In the genomic region with DNA sequence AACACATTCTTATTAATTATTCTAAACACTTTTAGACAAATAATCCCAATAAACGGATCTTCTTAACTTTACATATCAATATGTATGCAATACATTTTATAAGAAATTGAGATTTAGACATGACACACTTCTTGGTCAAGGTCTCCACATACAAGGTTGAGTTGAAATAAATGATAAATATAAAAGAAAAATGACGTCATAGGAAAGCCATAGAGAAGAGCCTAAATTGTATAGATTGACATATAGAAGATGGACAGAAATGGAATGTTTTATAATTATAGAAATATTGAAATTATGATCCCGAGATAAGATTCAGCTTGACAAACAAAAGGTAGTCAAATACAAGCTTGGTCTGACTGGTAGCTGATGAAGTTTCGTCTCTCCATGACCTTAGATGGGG, we compare ENCODE assay signal across 14 cellular contexts.
"Had no signal": no experiment of that assay in that cellular context is flagged by ENCODE, and none has a peak within 500 bp of the region (broad histone marks: within the 10 kb centered on the region; RNA-seq: fewer than 3 reads in every experiment).

No MANE protein-coding gene starts in this region.

- ATAC-seq: effector memory CD8-positive, alpha-beta T cell; WTC11 had no signal

- H3K27me3 ChIP-seq: thyroid gland, uterus had no signal

- H3K27ac Mint-ChIP-seq: activated naive CD8-positive, alpha-beta T cell treated with anti-CD3 and anti-CD28 coated beads, Interleukin-2, amount 10 ng/mL, durations not matched to agents 7 days and 5 days; nephron; progenitor cell of endocrine pancreas; stimulated activated effector memory CD8-positive, alpha-beta T cell treated with anti-CD3 and anti-CD28 coated beads, Interleukin-12 subunit alpha, Interleukin-12 subunit beta, amount 100 ng/mL, for 72 hours; WTC11 had no signal

- H3K4me3 Mint-ChIP-seq: activated naive CD8-positive, alpha-beta T cell treated with anti-CD3 and anti-CD28 coated beads, Interleukin-2, amount 10 ng/mL, durations not matched to agents 7 days and 5 days; effector memory CD8-positive, alpha-beta T cell; nephron; stimulated activated effector memory CD8-positive, alpha-beta T cell treated with anti-CD3 and anti-CD28 coated beads, Interleukin-12 subunit alpha, Interleukin-12 subunit beta, amount 100 ng/mL, for 72 hours; WTC11 had no signal

- H3K4me1 ChIP-seq: thyroid gland, uterus had no signal

- H3K4me3 ChIP-seq: thyroid gland, uterus had no signal

- H3K27me3 Mint-ChIP-seq: effector memory CD8-positive, alpha-beta T cell; progenitor cell of endocrine pancreas had no signal

- H3K4me1 Mint-ChIP-seq: activated naive CD8-positive, alpha-beta T cell treated with anti-CD3 and anti-CD28 coated beads, Interleukin-2, amount 10 ng/mL, durations not matched to agents 7 days and 5 days; stimulated activated effector memory CD8-positive, alpha-beta T cell treated with anti-CD3 and anti-CD28 coated beads, Interleukin-12 subunit alpha, Interleukin-12 subunit beta, amount 100 ng/mL, for 72 hours; WTC11 had no signal

- H3K27ac ChIP-seq: thyroid gland had no signal

- H3K36me3 ChIP-seq: thyroid gland, uterus had no signal

- H3K9me3 Mint-ChIP-seq: stimulated activated effector memory CD8-positive, alpha-beta T cell treated with anti-CD3 and anti-CD28 coated beads, Interleukin-12 subunit alpha, Interleukin-12 subunit beta, amount 100 ng/mL, for 72 hours had no signal

- DNase-seq: activated CD4-positive, alpha-beta T cell treated with anti-CD3 and anti-CD28 coated beads for 48 hours; activated CD8-positive, alpha-beta memory T cell treated with anti-CD3 and anti-CD28 coated beads, Interleukin-2, amount 50 U/mL, for 48 hours; activated naive CD4-positive, alpha-beta T cell; activated naive CD8-positive, alpha-beta T cell treated with anti-CD3 and anti-CD28 coated beads, Interleukin-2, amount 10 ng/mL, durations not matched to agents 7 days and 5 days; dermis blood vessel endothelial cell; effector memory CD8-positive, alpha-beta T cell; hypothalamus; nucleus accumbens; thyroid gland had no signal

- H3K36me3 Mint-ChIP-seq: activated naive CD8-positive, alpha-beta T cell treated with anti-CD3 and anti-CD28 coated beads, Interleukin-2, amount 10 ng/mL, durations not matched to agents 7 days and 5 days; stimulated activated effector memory CD8-positive, alpha-beta T cell treated with anti-CD3 and anti-CD28 coated beads, Interleukin-12 subunit alpha, Interleukin-12 subunit beta, amount 100 ng/mL, for 72 hours had no signal

- H3K9me3 ChIP-seq: thyroid gland, uterus had no signal
